Comparison of ENCODE assay signal across 1 cellular context in the genomic region with DNA sequence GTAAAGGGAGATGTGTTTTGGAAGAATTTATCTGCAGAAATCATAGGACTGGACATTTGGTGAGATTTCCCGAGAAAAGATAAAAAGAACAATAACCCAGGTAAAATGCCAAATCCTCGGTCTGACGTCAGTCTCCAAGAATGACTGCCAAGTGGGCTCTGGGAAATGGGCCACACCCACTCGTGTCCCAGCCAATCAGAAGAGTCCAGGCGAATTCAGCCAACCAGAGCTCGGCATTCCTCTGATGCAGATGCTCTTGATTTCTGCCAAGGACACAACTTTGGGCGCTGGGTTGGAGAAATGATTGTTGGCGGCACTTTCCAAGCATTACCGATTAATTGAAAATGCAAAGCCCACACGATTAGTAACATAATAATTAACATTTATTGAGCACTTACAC.
TF ChIP-seq lines count a peak whose summit lies in the region.

No MANE protein-coding gene starts in this region.

TF ChIP-seq in GM23338, 12 proteins besides CTCF, POLR2A, EP300 and RAD21 (continued from another document):
- TF ChIP-seq, protein P1, sequence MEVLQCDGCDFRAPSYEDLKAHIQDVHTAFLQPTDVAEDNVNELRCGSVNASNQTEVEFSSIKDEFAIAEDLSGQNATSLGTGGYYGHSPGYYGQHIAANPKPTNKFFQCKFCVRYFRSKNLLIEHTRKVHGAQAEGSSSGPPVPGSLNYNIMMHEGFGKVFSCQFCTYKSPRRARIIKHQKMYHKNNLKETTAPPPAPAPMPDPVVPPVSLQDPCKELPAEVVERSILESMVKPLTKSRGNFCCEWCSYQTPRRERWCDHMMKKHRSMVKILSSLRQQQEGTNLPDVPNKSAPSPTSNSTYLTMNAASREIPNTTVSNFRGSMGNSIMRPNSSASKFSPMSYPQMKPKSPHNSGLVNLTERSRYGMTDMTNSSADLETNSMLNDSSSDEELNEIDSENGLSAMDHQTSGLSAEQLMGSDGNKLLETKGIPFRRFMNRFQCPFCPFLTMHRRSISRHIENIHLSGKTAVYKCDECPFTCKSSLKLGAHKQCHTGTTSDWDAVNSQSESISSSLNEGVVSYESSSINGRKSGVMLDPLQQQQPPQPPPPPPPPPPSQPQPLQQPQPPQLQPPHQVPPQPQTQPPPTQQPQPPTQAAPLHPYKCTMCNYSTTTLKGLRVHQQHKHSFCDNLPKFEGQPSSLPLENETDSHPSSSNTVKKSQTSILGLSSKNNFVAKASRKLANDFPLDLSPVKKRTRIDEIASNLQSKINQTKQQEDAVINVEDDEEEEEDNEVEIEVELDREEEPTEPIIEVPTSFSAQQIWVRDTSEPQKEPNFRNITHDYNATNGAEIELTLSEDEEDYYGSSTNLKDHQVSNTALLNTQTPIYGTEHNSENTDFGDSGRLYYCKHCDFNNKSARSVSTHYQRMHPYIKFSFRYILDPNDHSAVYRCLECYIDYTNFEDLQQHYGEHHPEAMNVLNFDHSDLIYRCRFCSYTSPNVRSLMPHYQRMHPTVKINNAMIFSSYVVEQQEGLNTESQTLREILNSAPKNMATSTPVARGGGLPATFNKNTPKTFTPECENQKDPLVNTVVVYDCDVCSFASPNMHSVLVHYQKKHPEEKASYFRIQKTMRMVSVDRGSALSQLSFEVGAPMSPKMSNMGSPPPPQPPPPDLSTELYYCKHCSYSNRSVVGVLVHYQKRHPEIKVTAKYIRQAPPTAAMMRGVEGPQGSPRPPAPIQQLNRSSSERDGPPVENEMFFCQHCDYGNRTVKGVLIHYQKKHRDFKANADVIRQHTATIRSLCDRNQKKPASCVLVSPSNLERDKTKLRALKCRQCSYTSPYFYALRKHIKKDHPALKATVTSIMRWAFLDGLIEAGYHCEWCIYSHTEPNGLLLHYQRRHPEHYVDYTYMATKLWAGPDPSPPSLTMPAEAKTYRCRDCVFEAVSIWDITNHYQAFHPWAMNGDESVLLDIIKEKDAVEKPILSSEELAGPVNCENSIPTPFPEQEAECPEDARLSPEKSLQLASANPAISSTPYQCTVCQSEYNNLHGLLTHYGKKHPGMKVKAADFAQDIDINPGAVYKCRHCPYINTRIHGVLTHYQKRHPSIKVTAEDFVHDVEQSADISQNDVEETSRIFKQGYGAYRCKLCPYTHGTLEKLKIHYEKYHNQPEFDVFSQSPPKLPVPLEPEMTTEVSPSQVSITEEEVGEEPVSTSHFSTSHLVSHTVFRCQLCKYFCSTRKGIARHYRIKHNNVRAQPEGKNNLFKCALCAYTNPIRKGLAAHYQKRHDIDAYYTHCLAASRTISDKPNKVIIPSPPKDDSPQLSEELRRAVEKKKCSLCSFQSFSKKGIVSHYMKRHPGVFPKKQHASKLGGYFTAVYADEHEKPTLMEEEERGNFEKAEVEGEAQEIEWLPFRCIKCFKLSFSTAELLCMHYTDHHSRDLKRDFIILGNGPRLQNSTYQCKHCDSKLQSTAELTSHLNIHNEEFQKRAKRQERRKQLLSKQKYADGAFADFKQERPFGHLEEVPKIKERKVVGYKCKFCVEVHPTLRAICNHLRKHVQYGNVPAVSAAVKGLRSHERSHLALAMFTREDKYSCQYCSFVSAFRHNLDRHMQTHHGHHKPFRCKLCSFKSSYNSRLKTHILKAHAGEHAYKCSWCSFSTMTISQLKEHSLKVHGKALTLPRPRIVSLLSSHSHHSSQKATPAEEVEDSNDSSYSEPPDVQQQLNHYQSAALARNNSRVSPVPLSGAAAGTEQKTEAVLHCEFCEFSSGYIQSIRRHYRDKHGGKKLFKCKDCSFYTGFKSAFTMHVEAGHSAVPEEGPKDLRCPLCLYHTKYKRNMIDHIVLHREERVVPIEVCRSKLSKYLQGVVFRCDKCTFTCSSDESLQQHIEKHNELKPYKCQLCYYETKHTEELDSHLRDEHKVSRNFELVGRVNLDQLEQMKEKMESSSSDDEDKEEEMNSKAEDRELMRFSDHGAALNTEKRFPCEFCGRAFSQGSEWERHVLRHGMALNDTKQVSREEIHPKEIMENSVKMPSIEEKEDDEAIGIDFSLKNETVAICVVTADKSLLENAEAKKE (CRISPR knock-in tag; IDR thresholded peaks at IDR 0.05), result no peak
- TF ChIP-seq ZNF331 (CRISPR knock-in tag; IDR thresholded peaks at IDR 0.05; ENCODE audit: low read depth) (no peak), EZH2 (IDR thresholded peaks at IDR 0.05; ENCODE audit: low read depth, unreplicated experiment) (no peak), CREB1 (CRISPR knock-in tag; IDR thresholded peaks at IDR 0.05; ENCODE audit: low read depth) (no peak), JUNB (IDR thresholded peaks at IDR 0.05; ENCODE audit: unreplicated experiment) (no peak), ZNF114 (CRISPR knock-in tag; IDR thresholded peaks at IDR 0.05) (no peak), EZH2phosphoT487 (IDR thresholded peaks at IDR 0.05; ENCODE audit: unreplicated experiment) (no peak), POLR2AphosphoS5 (IDR thresholded peaks at IDR 0.05; ENCODE audit: low read depth) (no peak)
- TF ChIP-seq, protein P2, sequence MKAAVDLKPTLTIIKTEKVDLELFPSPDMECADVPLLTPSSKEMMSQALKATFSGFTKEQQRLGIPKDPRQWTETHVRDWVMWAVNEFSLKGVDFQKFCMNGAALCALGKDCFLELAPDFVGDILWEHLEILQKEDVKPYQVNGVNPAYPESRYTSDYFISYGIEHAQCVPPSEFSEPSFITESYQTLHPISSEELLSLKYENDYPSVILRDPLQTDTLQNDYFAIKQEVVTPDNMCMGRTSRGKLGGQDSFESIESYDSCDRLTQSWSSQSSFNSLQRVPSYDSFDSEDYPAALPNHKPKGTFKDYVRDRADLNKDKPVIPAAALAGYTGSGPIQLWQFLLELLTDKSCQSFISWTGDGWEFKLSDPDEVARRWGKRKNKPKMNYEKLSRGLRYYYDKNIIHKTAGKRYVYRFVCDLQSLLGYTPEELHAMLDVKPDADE (IDR thresholded peaks at IDR 0.05), result no peak
- TF ChIP-seq, protein P3, sequence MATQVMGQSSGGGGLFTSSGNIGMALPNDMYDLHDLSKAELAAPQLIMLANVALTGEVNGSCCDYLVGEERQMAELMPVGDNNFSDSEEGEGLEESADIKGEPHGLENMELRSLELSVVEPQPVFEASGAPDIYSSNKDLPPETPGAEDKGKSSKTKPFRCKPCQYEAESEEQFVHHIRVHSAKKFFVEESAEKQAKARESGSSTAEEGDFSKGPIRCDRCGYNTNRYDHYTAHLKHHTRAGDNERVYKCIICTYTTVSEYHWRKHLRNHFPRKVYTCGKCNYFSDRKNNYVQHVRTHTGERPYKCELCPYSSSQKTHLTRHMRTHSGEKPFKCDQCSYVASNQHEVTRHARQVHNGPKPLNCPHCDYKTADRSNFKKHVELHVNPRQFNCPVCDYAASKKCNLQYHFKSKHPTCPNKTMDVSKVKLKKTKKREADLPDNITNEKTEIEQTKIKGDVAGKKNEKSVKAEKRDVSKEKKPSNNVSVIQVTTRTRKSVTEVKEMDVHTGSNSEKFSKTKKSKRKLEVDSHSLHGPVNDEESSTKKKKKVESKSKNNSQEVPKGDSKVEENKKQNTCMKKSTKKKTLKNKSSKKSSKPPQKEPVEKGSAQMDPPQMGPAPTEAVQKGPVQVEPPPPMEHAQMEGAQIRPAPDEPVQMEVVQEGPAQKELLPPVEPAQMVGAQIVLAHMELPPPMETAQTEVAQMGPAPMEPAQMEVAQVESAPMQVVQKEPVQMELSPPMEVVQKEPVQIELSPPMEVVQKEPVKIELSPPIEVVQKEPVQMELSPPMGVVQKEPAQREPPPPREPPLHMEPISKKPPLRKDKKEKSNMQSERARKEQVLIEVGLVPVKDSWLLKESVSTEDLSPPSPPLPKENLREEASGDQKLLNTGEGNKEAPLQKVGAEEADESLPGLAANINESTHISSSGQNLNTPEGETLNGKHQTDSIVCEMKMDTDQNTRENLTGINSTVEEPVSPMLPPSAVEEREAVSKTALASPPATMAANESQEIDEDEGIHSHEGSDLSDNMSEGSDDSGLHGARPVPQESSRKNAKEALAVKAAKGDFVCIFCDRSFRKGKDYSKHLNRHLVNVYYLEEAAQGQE (IDR thresholded peaks at IDR 0.05; ENCODE audit: unreplicated experiment), result no peak
TF ChIP-seq in GM23338: peak in this region for 0.
